In the genomic region with DNA sequence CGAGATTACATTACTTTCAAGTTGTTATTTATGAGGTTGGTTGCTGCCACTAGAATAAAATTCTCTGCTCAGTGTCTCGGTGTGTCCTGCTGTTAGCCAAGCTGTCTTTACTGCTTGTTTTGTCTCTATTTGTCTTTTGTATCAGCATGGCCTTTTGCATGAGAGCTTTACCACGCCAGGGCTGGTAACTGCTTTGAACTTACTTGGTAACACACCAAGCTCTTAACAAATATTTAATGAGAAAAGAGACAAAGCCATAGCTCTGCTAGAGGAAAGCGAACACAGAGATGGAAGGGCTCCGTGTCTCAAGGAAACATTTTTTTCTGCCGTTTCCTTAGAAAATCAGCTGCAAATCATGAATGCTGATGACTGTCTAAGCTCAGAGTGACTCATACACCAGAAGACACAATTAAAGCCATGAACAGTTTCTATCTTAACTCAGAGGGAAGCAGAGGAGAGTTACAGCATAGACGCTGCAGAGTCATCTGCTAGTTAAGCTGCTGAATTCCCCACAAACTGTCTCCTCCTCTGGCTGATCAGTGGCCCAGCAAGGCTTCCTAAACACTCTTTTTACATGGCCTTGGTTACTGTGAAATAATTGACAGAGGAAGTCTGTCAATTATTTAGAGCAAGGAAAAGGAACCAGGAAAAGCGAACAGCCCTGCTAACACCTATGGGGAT, we compare ENCODE assay signal across 1 cellular context.
TF ChIP-seq lines count a peak whose summit lies in the region.

No MANE protein-coding gene starts in this region.

TF ChIP-seq in SK-N-SH, 30 proteins besides CTCF, POLR2A, EP300 and RAD21 (continued from another document):
- TF ChIP-seq, protein P1, sequence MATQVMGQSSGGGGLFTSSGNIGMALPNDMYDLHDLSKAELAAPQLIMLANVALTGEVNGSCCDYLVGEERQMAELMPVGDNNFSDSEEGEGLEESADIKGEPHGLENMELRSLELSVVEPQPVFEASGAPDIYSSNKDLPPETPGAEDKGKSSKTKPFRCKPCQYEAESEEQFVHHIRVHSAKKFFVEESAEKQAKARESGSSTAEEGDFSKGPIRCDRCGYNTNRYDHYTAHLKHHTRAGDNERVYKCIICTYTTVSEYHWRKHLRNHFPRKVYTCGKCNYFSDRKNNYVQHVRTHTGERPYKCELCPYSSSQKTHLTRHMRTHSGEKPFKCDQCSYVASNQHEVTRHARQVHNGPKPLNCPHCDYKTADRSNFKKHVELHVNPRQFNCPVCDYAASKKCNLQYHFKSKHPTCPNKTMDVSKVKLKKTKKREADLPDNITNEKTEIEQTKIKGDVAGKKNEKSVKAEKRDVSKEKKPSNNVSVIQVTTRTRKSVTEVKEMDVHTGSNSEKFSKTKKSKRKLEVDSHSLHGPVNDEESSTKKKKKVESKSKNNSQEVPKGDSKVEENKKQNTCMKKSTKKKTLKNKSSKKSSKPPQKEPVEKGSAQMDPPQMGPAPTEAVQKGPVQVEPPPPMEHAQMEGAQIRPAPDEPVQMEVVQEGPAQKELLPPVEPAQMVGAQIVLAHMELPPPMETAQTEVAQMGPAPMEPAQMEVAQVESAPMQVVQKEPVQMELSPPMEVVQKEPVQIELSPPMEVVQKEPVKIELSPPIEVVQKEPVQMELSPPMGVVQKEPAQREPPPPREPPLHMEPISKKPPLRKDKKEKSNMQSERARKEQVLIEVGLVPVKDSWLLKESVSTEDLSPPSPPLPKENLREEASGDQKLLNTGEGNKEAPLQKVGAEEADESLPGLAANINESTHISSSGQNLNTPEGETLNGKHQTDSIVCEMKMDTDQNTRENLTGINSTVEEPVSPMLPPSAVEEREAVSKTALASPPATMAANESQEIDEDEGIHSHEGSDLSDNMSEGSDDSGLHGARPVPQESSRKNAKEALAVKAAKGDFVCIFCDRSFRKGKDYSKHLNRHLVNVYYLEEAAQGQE (IDR thresholded peaks at IDR 0.05; ENCODE audit: low read depth, low read length), result no peak
- TF ChIP-seq, protein P2, sequence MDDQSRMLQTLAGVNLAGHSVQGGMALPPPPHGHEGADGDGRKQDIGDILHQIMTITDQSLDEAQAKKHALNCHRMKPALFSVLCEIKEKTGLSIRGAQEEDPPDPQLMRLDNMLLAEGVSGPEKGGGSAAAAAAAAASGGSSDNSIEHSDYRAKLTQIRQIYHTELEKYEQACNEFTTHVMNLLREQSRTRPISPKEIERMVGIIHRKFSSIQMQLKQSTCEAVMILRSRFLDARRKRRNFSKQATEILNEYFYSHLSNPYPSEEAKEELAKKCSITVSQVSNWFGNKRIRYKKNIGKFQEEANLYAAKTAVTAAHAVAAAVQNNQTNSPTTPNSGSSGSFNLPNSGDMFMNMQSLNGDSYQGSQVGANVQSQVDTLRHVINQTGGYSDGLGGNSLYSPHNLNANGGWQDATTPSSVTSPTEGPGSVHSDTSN (IDR thresholded peaks at IDR 0.05), result peak; percentile 81
- peak; percentile 84 for TF ChIP-seq JUND (IDR thresholded peaks at IDR 0.05)
- TF ChIP-seq EZH2phosphoT487 (IDR thresholded peaks at IDR 0.05; ENCODE audit: borderline replicate concordance, low read depth), result no peak
- peak; percentile 84 for TF ChIP-seq TCF12 (IDR thresholded peaks at IDR 0.05)
- TF ChIP-seq YY1 (IDR thresholded peaks at IDR 0.05; ENCODE audit: low read depth), result no peak
- no peak for TF ChIP-seq RCOR1 (IDR thresholded peaks at IDR 0.05; ENCODE audit: low read length)
- TF ChIP-seq POLR2AphosphoS5 (IDR thresholded peaks at IDR 0.05; ENCODE audit: low read depth, low read length), result peak; percentile 53; the same call in 1 of the 2 replicates
- peak; percentile 91 for TF ChIP-seq FOSL2 (IDR thresholded peaks at IDR 0.05; ENCODE audit: borderline replicate concordance, low read depth)
